In genomic region chr3:11679964-11680363, GRCh38 we compare ENCODE assay signal across 37 cellular contexts.
"Had no signal": no experiment of that assay in that cellular context is flagged by ENCODE, and none has a peak within 500 bp of the region (broad histone marks: within the 10 kb centered on the region; RNA-seq: fewer than 3 reads in every experiment).

No MANE protein-coding gene starts in this region.

- ATAC-seq: activated CD4-positive, CD25-positive, alpha-beta regulatory T cell treated with anti-CD3 and anti-CD28 coated beads, Interleukin-2, amount 50 U/mL, for 24 hours; activated CD8-positive, alpha-beta T cell treated with anti-CD3 and anti-CD28 coated beads for 36 hours; activated naive CD8-positive, alpha-beta T cell treated with anti-CD3 and anti-CD28 coated beads, Interleukin-2, amount 50 U/mL, for 24 hours; activated T-cell treated with anti-CD3 and anti-CD28 coated beads, Interleukin-2, amount 50 U/mL, for 4 hours; activated T-helper 17 cell treated with anti-CD3 and anti-CD28 coated beads, Interleukin-2, amount 50 U/mL, for 72 hours; esophagus mucosa; T-helper 17 cell had no signal

- H3K36me3 ChIP-seq: adrenal gland, breast epithelium, cardiac muscle cell, WERI-Rb-1 had no signal

- H3K36me3 Mint-ChIP-seq: activated naive CD8-positive, alpha-beta T cell treated with anti-CD3 and anti-CD28 coated beads for 36 hours had no signal

- FAIRE-seq: frontal cortex had no signal

- H3K9me3 Mint-ChIP-seq: activated B cell treated with CpG ODN at 0.5 μM for 24 hours; activated CD8-positive, alpha-beta T cell treated with anti-CD3 and anti-CD28 coated beads for 36 hours; activated naive CD4-positive, alpha-beta T cell treated with anti-CD3 and anti-CD28 coated beads, Interleukin-2, amount 50 U/mL, for 24 hours; activated naive CD8-positive, alpha-beta T cell treated with anti-CD3 and anti-CD28 coated beads for 36 hours; activated naive CD8-positive, alpha-beta T cell treated with anti-CD3 and anti-CD28 coated beads, Interleukin-2, amount 50 U/mL, for 24 hours; activated T-cell treated with anti-CD3 and anti-CD28 coated beads, Interleukin-2, amount 50 U/mL, for 4 hours; activated T-helper 17 cell treated with anti-CD3 and anti-CD28 coated beads, Interleukin-2, amount 50 U/mL, for 72 hours; dendritic cell treated with granulocyte-macrophage colony-stimulating factor and Interleukin-4, amounts not matched to agents 40 ng/mL and 50 ng/mL, for 4 days; endodermal cell; T-helper 2 cell treated with Interferon-gamma antibody and Interleukin-4, amounts not matched to agents 5 μg/mL and 100 μg/mL, for 36 hours had no signal

- H3K27me3 Mint-ChIP-seq: activated B cell treated with CpG ODN at 0.5 μM for 24 hours; activated CD8-positive, alpha-beta T cell treated with anti-CD3 and anti-CD28 coated beads for 36 hours; activated naive CD4-positive, alpha-beta T cell treated with anti-CD3 and anti-CD28 coated beads, Interleukin-2, amount 50 U/mL, for 24 hours; activated naive CD8-positive, alpha-beta T cell treated with anti-CD3 and anti-CD28 coated beads for 36 hours; activated naive CD8-positive, alpha-beta T cell treated with anti-CD3 and anti-CD28 coated beads, Interleukin-2, amount 50 U/mL, for 24 hours; activated T-helper 17 cell treated with anti-CD3 and anti-CD28 coated beads, Interleukin-2, amount 50 U/mL, for 72 hours; dendritic cell treated with granulocyte-macrophage colony-stimulating factor and Interleukin-4, amounts not matched to agents 40 ng/mL and 50 ng/mL, for 4 days; T-helper 17 cell had no signal

- H3K4me3 ChIP-seq: adrenal gland, breast epithelium, cardiac muscle cell, coronary artery, dorsolateral prefrontal cortex had no signal

- H3K4me3 Mint-ChIP-seq: activated B cell treated with CpG ODN at 0.5 μM for 24 hours; activated CD8-positive, alpha-beta T cell treated with anti-CD3 and anti-CD28 coated beads for 36 hours; activated naive CD4-positive, alpha-beta T cell treated with anti-CD3 and anti-CD28 coated beads for 36 hours; activated naive CD4-positive, alpha-beta T cell treated with anti-CD3 and anti-CD28 coated beads, Interleukin-2, amount 50 U/mL, for 24 hours; activated naive CD8-positive, alpha-beta T cell treated with anti-CD3 and anti-CD28 coated beads for 36 hours; activated naive CD8-positive, alpha-beta T cell treated with anti-CD3 and anti-CD28 coated beads, Interleukin-2, amount 50 U/mL, for 24 hours; activated T-cell treated with anti-CD3 and anti-CD28 coated beads, Interleukin-2, amount 50 U/mL, for 4 hours; activated T-helper 17 cell treated with anti-CD3 and anti-CD28 coated beads, Interleukin-2, amount 50 U/mL, for 72 hours; brain; dendritic cell treated with granulocyte-macrophage colony-stimulating factor and Interleukin-4, amounts not matched to agents 40 ng/mL and 50 ng/mL, for 4 days; endodermal cell; T-helper 17 cell; T-helper 2 cell treated with Interferon-gamma antibody and Interleukin-4, amounts not matched to agents 5 μg/mL and 100 μg/mL, for 36 hours had no signal

- H3K4me1 ChIP-seq: adrenal gland, breast epithelium had no signal

- H3K9me3 ChIP-seq: adrenal gland, breast epithelium had no signal

- H3K27ac Mint-ChIP-seq: activated B cell treated with CpG ODN at 0.5 μM for 24 hours; activated CD8-positive, alpha-beta T cell treated with anti-CD3 and anti-CD28 coated beads for 36 hours; activated naive CD4-positive, alpha-beta T cell treated with anti-CD3 and anti-CD28 coated beads for 36 hours; activated naive CD4-positive, alpha-beta T cell treated with anti-CD3 and anti-CD28 coated beads, Interleukin-2, amount 50 U/mL, for 24 hours; activated naive CD8-positive, alpha-beta T cell treated with anti-CD3 and anti-CD28 coated beads for 36 hours; activated naive CD8-positive, alpha-beta T cell treated with anti-CD3 and anti-CD28 coated beads, Interleukin-2, amount 50 U/mL, for 24 hours; activated T-helper 17 cell treated with anti-CD3 and anti-CD28 coated beads, Interleukin-2, amount 50 U/mL, for 72 hours; brain; dendritic cell treated with granulocyte-macrophage colony-stimulating factor and Interleukin-4, amounts not matched to agents 40 ng/mL and 50 ng/mL, for 4 days; endodermal cell; T-helper 17 cell; T-helper 2 cell treated with Interferon-gamma antibody and Interleukin-4, amounts not matched to agents 5 μg/mL and 100 μg/mL, for 36 hours had no signal

- H3K27ac ChIP-seq: adrenal gland, breast epithelium, cardiac muscle cell, coronary artery, dorsolateral prefrontal cortex, WERI-Rb-1 had no signal

- H3K27me3 ChIP-seq: adrenal gland, breast epithelium, cardiac muscle cell, dorsolateral prefrontal cortex had no signal

- DNase-seq: activated B cell treated with CpG ODN at 0.5 μM for 24 hours; activated CD4-positive, alpha-beta T cell treated with anti-CD3 and anti-CD28 coated beads for 48 hours; activated CD4-positive, alpha-beta T cell treated with anti-CD3 and anti-CD28 coated beads, Interleukin-2, amount 50 U/mL, for 1 hour; activated CD4-positive, alpha-beta T cell treated with anti-CD3 and anti-CD28 coated beads, Interleukin-2, amount 50 U/mL, for 48 hours; activated CD8-positive, alpha-beta memory T cell treated with anti-CD3 and anti-CD28 coated beads for 24 hours; activated CD8-positive, alpha-beta T cell treated with anti-CD3 and anti-CD28 coated beads for 36 hours; activated effector memory CD4-positive, alpha-beta T cell treated with Interleukin-2 at 50 U/mL for 16 hours; activated gamma-delta T cell treated with Interleukin-2 at 50 U/mL for 16 hours; activated naive CD4-positive, alpha-beta T cell treated with anti-CD3 and anti-CD28 coated beads for 36 hours; activated naive CD8-positive, alpha-beta T cell treated with anti-CD3 and anti-CD28 coated beads for 36 hours; activated naive CD8-positive, alpha-beta T cell treated with anti-CD3 and anti-CD28 coated beads, Interleukin-2, amount 50 U/mL, for 24 hours; activated T-cell treated with anti-CD3 and anti-CD28 coated beads, Interleukin-2, amount 50 U/mL, for 4 hours; adrenal gland; amygdala; aorta; central memory CD4-positive, alpha-beta T cell; cerebellar nuclear complex; dorsolateral prefrontal cortex; effector memory CD4-positive, alpha-beta T cell; foreskin fibroblast; head of caudate nucleus; T-helper 1 cell; T-helper 17 cell; T1000; WERI-Rb-1 had no signal

- H3K4me1 Mint-ChIP-seq: activated B cell treated with CpG ODN at 0.5 μM for 24 hours; activated naive CD4-positive, alpha-beta T cell treated with anti-CD3 and anti-CD28 coated beads, Interleukin-2, amount 50 U/mL, for 24 hours; activated naive CD8-positive, alpha-beta T cell treated with anti-CD3 and anti-CD28 coated beads for 36 hours; activated naive CD8-positive, alpha-beta T cell treated with anti-CD3 and anti-CD28 coated beads, Interleukin-2, amount 50 U/mL, for 24 hours; activated T-helper 17 cell treated with anti-CD3 and anti-CD28 coated beads, Interleukin-2, amount 50 U/mL, for 72 hours; brain; endodermal cell had no signal
